8 cellular contexts compared by ENCODE assay signal in genomic region chr19:53254451-53255341, GRCh38. TPM values are rescaled to one million over a fixed set of nuclear protein-coding genes. Genes with fewer than 3 reads are reported as not detected.
DNase-seq lines count a peak whose midpoint lies in the region; ATAC-seq and TF ChIP-seq lines count a peak whose summit lies in the region.

Gene ZNF677 (minus strand): TSS chr19:53254873. CDS start chr19:53251550, 3,323 bp downstream.

- 5% methylated on average over 70 of the region's 70 CpGs for WGBS in thymus

- no peaks in the 10 kb centered on the region for H3K27me3 ChIP-seq in right atrium auricular region
- no peaks in the 10 kb centered on the region for H3K27me3 ChIP-seq in thymus (ENCODE audit: control insufficient read depth, insufficient read depth)

- ATAC-seq in T-helper 17 cell = peak; percentile 100

- POLR2A ChIA-PET in HEK293T (lab: Yijun Ruan, JAX) = no interaction called here

- DNase-seq in GOT3 (lab: John Stamatoyannopoulos, UW) (peak; percentile 51), T-helper 17 cell (peak; percentile 59 to 66 (median 62)), right atrium auricular region (ENCODE audit: low spot score) (peak; percentile 87), posterior vena cava (ENCODE audit: low spot score) (peak; percentile 99), HEK293T (ENCODE audit: extremely low spot score) (no peak), DMS53 (lab: John Stamatoyannopoulos, UW) (no peak)

- H3K4me1 ChIP-seq in right atrium auricular region = peaks cover 0 to 7% of the 10 kb centered on the region in 2 donors
- peaks cover 6% of the 10 kb centered on the region for H3K4me1 ChIP-seq in thymus (ENCODE audit: control insufficient read depth, insufficient read depth, low read length)

- no peak for TF ChIP-seq CTCF in right atrium auricular region (IDR thresholded peaks at IDR 0.05)

- peaks cover 7% of the 10 kb centered on the region for H3K36me3 Mint-ChIP-seq in T-helper 17 cell (ENCODE audit: low read depth)

- H3K9me3 ChIP-seq in T-helper 17 cell (ENCODE audit: control insufficient read depth, low read length, poor library complexity, severe bottlenecking) (peaks cover 17% of the 10 kb centered on the region), right atrium auricular region (peaks cover 0 to 32% of the 10 kb centered on the region in 2 donors), thymus (ENCODE audit: control insufficient read depth) (peaks cover 9% of the 10 kb centered on the region)

- H3K4me1 Mint-ChIP-seq in T-helper 17 cell = peaks cover 3% of the 10 kb centered on the region

- H3K36me3 ChIP-seq in right atrium auricular region (peaks cover 30% of the 10 kb centered on the region), thymus (ENCODE audit: control insufficient read depth, insufficient read depth) (peaks cover 15% of the 10 kb centered on the region)

- CTCF ChIA-PET in HEK293T (lab: Yijun Ruan, JAX) = no interaction called here

- H3K4me3 Mint-ChIP-seq in T-helper 17 cell = peak within 1 kb of the TSS; percentile 78

- no peaks in the 10 kb centered on the region for H3K27me3 Mint-ChIP-seq in T-helper 17 cell

- intact Hi-C loops in posterior vena cava (cut with DNase I) = no loop called here

- no peak within 1 kb of the TSS for H3K27ac Mint-ChIP-seq in T-helper 17 cell

- H3K4me3 ChIP-seq in right atrium auricular region = peak within 1 kb of the TSS; percentile 77 to 81
- peak within 1 kb of the TSS; percentile 77 for H3K4me3 ChIP-seq in thymus (ENCODE audit: low read length)

- H3K27ac ChIP-seq in angular gyrus (ENCODE audit: low read depth, low read length) = peak within 1 kb of the TSS; percentile 3
- H3K27ac ChIP-seq in right atrium auricular region = peak within 1 kb of the TSS; percentile 71 to 85
- H3K27ac ChIP-seq in thymus (ENCODE audit: low read depth) = peak within 1 kb of the TSS; percentile 68

TF ChIP-seq in HEK293T, 16 proteins besides CTCF, POLR2A, EP300 and RAD21:
- TF ChIP-seq TARDBP (IDR thresholded peaks at IDR 0.05) = no peak
- no peak for TF ChIP-seq PKNOX1 (IDR thresholded peaks at IDR 0.05)
- no peak for TF ChIP-seq L3MBTL2 (conservative IDR thresholded peaks at IDR 0.05)
- TF ChIP-seq FOXA1 (IDR thresholded peaks at IDR 0.05) = no peak

RNA-seq across cellular contexts. Expression of gene ZNF677, which starts in this region (rescaled TPM):
- total RNA-seq in T-helper 17 cell (1 to 10 TPM in 1 of 2 donors, under 1 TPM in 1; 0.94 to 5.7 TPM), right atrium auricular region (10 to 100 TPM; 10.7 to 21.3 TPM), posterior vena cava (10 to 100 TPM; 18.6 to 19.0 TPM)
- 13.2 TPM for polyA plus RNA-seq in thymus

Comparison
In these comparisons a context has a peak if more than half of its experiments do, and no peak if none do; other contexts are left out.
1. DNase-seq: peak in GOT3 (single experiment), T-helper 17 cell (3 of 3), right atrium auricular region (single experiment) and posterior vena cava (single experiment); none in HEK293T (single experiment) and DMS53 (single experiment).
2. H3K27ac ChIP-seq: peak in every context shown above with its lines; median percentile 78 in right atrium auricular region; 68 in thymus; 3 in angular gyrus.